ENCODE assay signal across 9 cellular contexts in genomic region chr10:43076876-43077420, GRCh38. TPM values are rescaled to one million over a fixed set of nuclear protein-coding genes. Genes with fewer than 3 reads are reported as not detected.
A peak's percentile ranks its signal among the peaks of the same experiment; 100 is the strongest.
DNase-seq lines count a peak whose midpoint lies in the region; TF ChIP-seq lines count a peak whose summit lies in the region.
"Had no signal": no experiment of that assay in that cellular context is flagged by ENCODE, and none has a peak within 500 bp of the region (broad histone marks: within the 10 kb centered on the region; RNA-seq: fewer than 3 reads in every experiment).

RET (plus strand) TSS chr10:43077069; CDS start chr10:43077259, 190 bp downstream.

- H3K36me3 Mint-ChIP-seq in nephron progenitor cell (ENCODE audit: low read depth): no peaks in the 10 kb centered on the region

- no peak for TF ChIP-seq POLR2A in Peyer's patch (IDR thresholded peaks at IDR 0.05)
- TF ChIP-seq POLR2A in erythroblast (IDR thresholded peaks at IDR 0.05; ENCODE audit: low read length): no peak

- H3K9me3 ChIP-seq in Peyer's patch: no peaks in the 10 kb centered on the region

- H3K9me3 Mint-ChIP-seq in nephron progenitor cell: no peaks in the 10 kb centered on the region

- no peak within 1 kb of the TSS for H3K27ac ChIP-seq in Peyer's patch
- H3K27ac ChIP-seq: SK-N-MC had no signal

- H3K27me3 ChIP-seq in Peyer's patch: no peaks in the 10 kb centered on the region

- H3K36me3 ChIP-seq in Peyer's patch: no peaks in the 10 kb centered on the region

- DNase-seq in NCI-H146 (lab: John Stamatoyannopoulos, UW) (peak; percentile 80), NCI-H146 treated with DMSO at 0.1 percent for 48 hours (lab: John Stamatoyannopoulos, UW; ENCODE audit: unreplicated experiment) (no peak), Peyer's patch (peak in 1 of 3 donors; percentile 60), erythroblast (lab: John Stamatoyannopoulos, UW) (peak; percentile 34 to 43), nephron progenitor cell (peak; percentile 73), cortex of kidney (lab: John Stamatoyannopoulos, UW) (no peak), activated gamma-delta T cell treated with Interleukin-2 at 50 U/mL for 16 hours (no peak), KG1 (lab: John Stamatoyannopoulos, UW) (no peak)

- peaks cover 95% of the 10 kb centered on the region for H3K27me3 Mint-ChIP-seq in nephron progenitor cell (ENCODE audit: low read depth, poor library complexity)

- H3K4me1 ChIP-seq in Peyer's patch: peaks cover 0 to 16% (median 6%) of the 10 kb centered on the region in 4 donors

- H3K27ac Mint-ChIP-seq in nephron progenitor cell: no peak within 1 kb of the TSS

- TF ChIP-seq CTCF in Peyer's patch (IDR thresholded peaks at IDR 0.05) (no peak), nephron progenitor cell (IDR thresholded peaks at IDR 0.05) (no peak)

- H3K4me3 ChIP-seq in Peyer's patch: peak within 1 kb of the TSS; percentile 22 to 54 (median 44)
- H3K4me3 ChIP-seq: SK-N-MC had no signal

- no peaks in the 10 kb centered on the region for H3K4me1 Mint-ChIP-seq in nephron progenitor cell

- peak within 1 kb of the TSS; percentile 76 for H3K4me3 Mint-ChIP-seq in nephron progenitor cell

RNA-seq across cellular contexts. Expression of gene RET, which starts in this region (rescaled TPM):
- total RNA-seq in Peyer's patch: 1 to 10 TPM; 1.2 to 5.8 (median 1.7) TPM

Comparison
In these comparisons a context has a peak if more than half of its experiments do, and no peak if none do; other contexts are left out.
1. DNase-seq: peak in NCI-H146 (single experiment), erythroblast (2 of 2) and nephron progenitor cell (single experiment); none in NCI-H146 treated with DMSO at 0.1 percent for 48 hours (single experiment), cortex of kidney (single experiment), activated gamma-delta T cell treated with Interleukin-2 at 50 U/mL for 16 hours (single experiment) and KG1 (single experiment).